13 cellular contexts compared by ENCODE assay signal in the genomic region with DNA sequence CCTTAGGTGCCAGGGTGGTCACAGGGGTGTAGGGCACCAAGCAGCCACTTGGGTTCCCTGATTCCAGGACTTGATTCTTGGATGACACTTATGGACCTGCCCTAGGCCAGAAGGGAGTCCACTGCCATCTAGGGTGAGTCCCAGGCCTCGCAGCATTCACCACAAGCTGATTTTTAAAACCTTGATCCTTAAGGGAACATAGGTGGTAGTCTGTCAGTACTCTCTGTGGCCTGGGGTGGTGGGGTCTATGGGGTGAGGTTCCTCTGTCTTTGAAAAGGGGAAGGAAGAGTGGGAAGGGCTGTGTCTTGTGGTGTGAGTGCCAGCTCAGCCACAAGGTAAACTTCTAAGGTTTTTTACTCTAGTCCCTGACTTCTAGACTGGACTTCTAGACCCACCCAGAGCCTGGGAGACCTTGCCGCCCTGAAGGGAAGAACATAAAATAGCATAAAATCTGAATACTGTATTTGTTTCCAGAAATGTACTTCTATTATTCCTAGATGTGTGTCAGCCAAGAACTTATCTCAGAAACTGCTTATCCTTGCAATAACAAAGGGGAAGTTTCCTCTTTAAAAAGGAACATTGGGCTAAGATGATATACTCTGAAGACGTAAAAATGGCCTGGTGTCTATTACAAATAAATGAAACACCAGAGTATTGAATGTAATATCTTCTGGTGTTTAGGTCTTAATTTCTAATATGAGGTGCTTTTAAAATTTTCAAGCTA.
A peak's percentile ranks its signal among the peaks of the same experiment; 100 is the strongest.
DNase-seq lines count a peak whose midpoint lies in the region; ATAC-seq and TF ChIP-seq lines count a peak whose summit lies in the region.
"Had no signal": no experiment of that assay in that cellular context is flagged by ENCODE, and none has a peak within 500 bp of the region (broad histone marks: within the 10 kb centered on the region; RNA-seq: fewer than 3 reads in every experiment).

No MANE protein-coding gene starts in this region.

- ATAC-seq in GM18868 (IDR thresholded peaks at IDR 0.05; ENCODE audit: unreplicated experiment) (peak; percentile 37), HG02870 (IDR thresholded peaks at IDR 0.05; ENCODE audit: unreplicated experiment) (no peak)
- no peak for ATAC-seq in activated CD8-positive, alpha-beta memory T cell treated with anti-CD3 and anti-CD28 coated beads, Interleukin-2, amount 10 ng/mL, durations not matched to agents 7 days and 5 days

- H3K27ac Mint-ChIP-seq in activated CD8-positive, alpha-beta memory T cell treated with anti-CD3 and anti-CD28 coated beads, Interleukin-2, amount 10 ng/mL, durations not matched to agents 7 days and 5 days, result no peak overlapping the region
- H3K27ac Mint-ChIP-seq: activated naive CD4-positive, alpha-beta T cell treated with anti-CD3 and anti-CD28 coated beads, Interleukin-2, amount 50 U/mL, for 24 hours had no signal

- H3K4me3 ChIP-seq in fibroblast of mammary gland (ENCODE audit: control insufficient read depth, low read depth, low read length) (no peak overlapping the region), neutrophil (ENCODE audit: low read depth in 1 of 2, low read length in 1 of 2) (no peak overlapping the region)
- H3K4me3 ChIP-seq: uterus had no signal

- H3K36me3 Mint-ChIP-seq in activated CD8-positive, alpha-beta memory T cell treated with anti-CD3 and anti-CD28 coated beads, Interleukin-2, amount 10 ng/mL, durations not matched to agents 7 days and 5 days, result no peaks in the 10 kb centered on the region
- H3K36me3 Mint-ChIP-seq: activated naive CD4-positive, alpha-beta T cell treated with anti-CD3 and anti-CD28 coated beads, Interleukin-2, amount 50 U/mL, for 24 hours had no signal

- H3K9me3 ChIP-seq in neutrophil, result no peaks in the 10 kb centered on the region
- H3K9me3 ChIP-seq: uterus had no signal

- peaks cover 6 to 18% of the 10 kb centered on the region in 2 experiments for H3K4me1 ChIP-seq in neutrophil (ENCODE audit: control insufficient read depth in 1 of 2, insufficient read depth in 1 of 2, low read depth in 1 of 2, low read length in 1 of 2)
- H3K4me1 ChIP-seq: uterus had no signal

- CTCF ChIA-PET in activated CD8-positive, alpha-beta memory T cell treated with anti-CD3 and anti-CD28 coated beads, Interleukin-2, amount 10 ng/mL, durations not matched to agents 7 days and 5 days (lab: Charles Lee), result no interaction called here

- no peaks in the 10 kb centered on the region for H3K36me3 ChIP-seq in neutrophil
- H3K36me3 ChIP-seq: uterus had no signal

- DNase-seq in OCI-M1 (lab: John Stamatoyannopoulos, UW) (peak; percentile 82), fibroblast of mammary gland (ENCODE audit: low read depth) (no peak), NCI-H187 treated with DMSO at 0.1 percent for 48 hours (lab: John Stamatoyannopoulos, UW) (no peak), NCI-H1048 (lab: John Stamatoyannopoulos, UW) (no peak)
- no peak for DNase-seq in activated CD8-positive, alpha-beta memory T cell treated with anti-CD3 and anti-CD28 coated beads, Interleukin-2, amount 10 ng/mL, durations not matched to agents 7 days and 5 days
- DNase-seq: activated CD4-positive, alpha-beta T cell treated with anti-CD3 and anti-CD28 coated beads for 48 hours; effector CD4-positive, alpha-beta T cell; NCI-H1417 treated with DMSO at 0.1 percent for 48 hours; uterus had no signal

- no peaks in the 10 kb centered on the region for H3K27me3 ChIP-seq in neutrophil
- H3K27me3 ChIP-seq: uterus had no signal

- H3K4me1 Mint-ChIP-seq in activated CD8-positive, alpha-beta memory T cell treated with anti-CD3 and anti-CD28 coated beads, Interleukin-2, amount 10 ng/mL, durations not matched to agents 7 days and 5 days, result no peaks in the 10 kb centered on the region
- H3K4me1 Mint-ChIP-seq: activated naive CD4-positive, alpha-beta T cell treated with anti-CD3 and anti-CD28 coated beads, Interleukin-2, amount 50 U/mL, for 24 hours had no signal

- H3K27me3 Mint-ChIP-seq in activated CD8-positive, alpha-beta memory T cell treated with anti-CD3 and anti-CD28 coated beads, Interleukin-2, amount 10 ng/mL, durations not matched to agents 7 days and 5 days, result no peaks in the 10 kb centered on the region
- H3K27me3 Mint-ChIP-seq: activated naive CD4-positive, alpha-beta T cell treated with anti-CD3 and anti-CD28 coated beads, Interleukin-2, amount 50 U/mL, for 24 hours had no signal

- H3K27ac ChIP-seq in neutrophil, result peak overlapping the region; percentile 49
- H3K27ac ChIP-seq: uterus had no signal

- TF ChIP-seq CTCF in fibroblast of mammary gland (conservative IDR thresholded peaks at IDR 0.05; ENCODE audit: control insufficient read depth, insufficient read depth, low read depth, low read length) (peak; percentile 16), neutrophil (IDR thresholded peaks at IDR 0.05) (no peak)

- H3K9me3 Mint-ChIP-seq in activated CD8-positive, alpha-beta memory T cell treated with anti-CD3 and anti-CD28 coated beads, Interleukin-2, amount 10 ng/mL, durations not matched to agents 7 days and 5 days (ENCODE audit: low read depth), result no peaks in the 10 kb centered on the region
- H3K9me3 Mint-ChIP-seq: activated naive CD4-positive, alpha-beta T cell treated with anti-CD3 and anti-CD28 coated beads, Interleukin-2, amount 50 U/mL, for 24 hours had no signal

- H3K4me3 Mint-ChIP-seq in activated CD8-positive, alpha-beta memory T cell treated with anti-CD3 and anti-CD28 coated beads, Interleukin-2, amount 10 ng/mL, durations not matched to agents 7 days and 5 days, result no peak overlapping the region
- H3K4me3 Mint-ChIP-seq: activated naive CD4-positive, alpha-beta T cell treated with anti-CD3 and anti-CD28 coated beads, Interleukin-2, amount 50 U/mL, for 24 hours had no signal
